ENCODE assay signal across 15 cellular contexts in genomic region chr5:166788050-166788449, GRCh38.
A peak's percentile ranks its signal among the peaks of the same experiment; 100 is the strongest.
DNase-seq lines count a peak whose midpoint lies in the region; TF ChIP-seq lines count a peak whose summit lies in the region.
"Had no signal": no experiment of that assay in that cellular context is flagged by ENCODE, and none has a peak within 500 bp of the region (broad histone marks: within the 10 kb centered on the region; RNA-seq: fewer than 3 reads in every experiment).

No MANE protein-coding gene starts in this region.

- H3K18ac ChIP-seq in mesendoderm (ENCODE audit: low read length) = no peak overlapping the region

- H3K27me3 ChIP-seq in mesendoderm (ENCODE audit: insufficient read depth, low read length, poor library complexity) (no peaks in the 10 kb centered on the region), osteoblast (ENCODE audit: insufficient read depth, low read length) (no peaks in the 10 kb centered on the region)
- H3K27me3 ChIP-seq: BLaER1 treated with 17β-estradiol and CSF1 and Interleukin-3, amounts not matched to agents 10 nM and 100 nM had no signal

- H3K4me3 ChIP-seq in LNCaP clone FGC (ENCODE audit: low read depth, low read length) = no peak overlapping the region
- H3K4me3 ChIP-seq in mesendoderm (ENCODE audit: low read length) = no peak overlapping the region
- H3K4me3 ChIP-seq in osteoblast (ENCODE audit: insufficient read depth, low read length) = no peak overlapping the region
- H3K4me3 ChIP-seq: BLaER1 treated with 17β-estradiol and CSF1 and Interleukin-3, amounts not matched to agents 10 nM and 100 nM; GM12878; GM23248 had no signal

- H3K4me2 ChIP-seq in mesendoderm (ENCODE audit: low read length) (no peak overlapping the region), osteoblast (ENCODE audit: insufficient read depth, low read length) (no peak overlapping the region)
- H3K4me2 ChIP-seq: BLaER1 treated with 17β-estradiol and CSF1 and Interleukin-3, amounts not matched to agents 10 nM and 100 nM had no signal

- no peaks in the 10 kb centered on the region for H3K36me3 ChIP-seq in mesendoderm (ENCODE audit: control insufficient read depth, insufficient read depth, low read length)
- no peaks in the 10 kb centered on the region for H3K36me3 ChIP-seq in osteoblast (ENCODE audit: insufficient read depth, low read length)
- H3K36me3 ChIP-seq: BLaER1 treated with 17β-estradiol and CSF1 and Interleukin-3, amounts not matched to agents 10 nM and 100 nM had no signal

- H3K79me2 ChIP-seq in mesendoderm (ENCODE audit: control insufficient read depth, insufficient read depth, low read length) (no peaks in the 10 kb centered on the region), osteoblast (ENCODE audit: insufficient read depth, low read length) (no peaks in the 10 kb centered on the region)

- no peaks in the 10 kb centered on the region for H3K4me1 ChIP-seq in mesendoderm (ENCODE audit: control insufficient read depth, low read depth, low read length)
- H3K4me1 ChIP-seq in osteoblast (ENCODE audit: insufficient read depth, low read length) = no peaks in the 10 kb centered on the region

- H4K20me1 ChIP-seq in osteoblast (ENCODE audit: insufficient read depth, low read length) = no peaks in the 10 kb centered on the region
- H4K20me1 ChIP-seq: BLaER1 treated with 17β-estradiol and CSF1 and Interleukin-3, amounts not matched to agents 10 nM and 100 nM had no signal

- in situ Hi-C loops in KBM-7 (cut with MboI; ENCODE audit: low pct_unique_long_range_greater_than_20kb, low sequenced_read_pairs) = no loop called here

- no peak overlapping the region for H3K4ac ChIP-seq in mesendoderm (ENCODE audit: low read depth, low read length)

- no CpG with 5 or more reads among the region's 1 CpG for WGBS in mesendoderm (ENCODE audit: extremely low coverage, insufficient coverage, low lambda C conversion rate)

- H4K5ac ChIP-seq in mesendoderm (ENCODE audit: low read length) = no peak overlapping the region

- H3K9ac ChIP-seq in mesendoderm (ENCODE audit: low read length) = no peak overlapping the region
- H3K9ac ChIP-seq: BLaER1 treated with 17β-estradiol and CSF1 and Interleukin-3, amounts not matched to agents 10 nM and 100 nM; GM23248 had no signal

- intact Hi-C loops in head of caudate nucleus (cut with DNase I) = no loop called here

- H2AFZ ChIP-seq in osteoblast (ENCODE audit: low read length) = no peak overlapping the region
- H2AFZ ChIP-seq: GM23248 had no signal

- H2BK15ac ChIP-seq in mesendoderm (replicated peaks; ENCODE audit: low read depth) = no peak overlapping the region

- no peak overlapping the region for H2BK120ac ChIP-seq in mesendoderm (ENCODE audit: low read depth, low read length)

- H3K56ac ChIP-seq in mesendoderm (ENCODE audit: low read length) = no peak overlapping the region

- no peak for TF ChIP-seq CTCF in 22Rv1 (IDR thresholded peaks at IDR 0.05)
- TF ChIP-seq CTCF in LNCaP clone FGC (IDR thresholded peaks at IDR 0.05; ENCODE audit: control insufficient read depth, extremely low read depth, insufficient read depth) = no peak
- TF ChIP-seq CTCF in osteoblast (IDR thresholded peaks at IDR 0.05; ENCODE audit: extremely low read depth, low read depth, low read length) = no peak

- H3K27ac ChIP-seq in 22Rv1 (peak overlapping the region; percentile 64), mesendoderm (ENCODE audit: low read depth, low read length) (peak overlapping the region; percentile 44), osteoblast (ENCODE audit: low read depth, low read length) (no peak overlapping the region)
- H3K27ac ChIP-seq: BLaER1 treated with 17β-estradiol and CSF1 and Interleukin-3, amounts not matched to agents 10 nM and 100 nM; GM23248 had no signal

- no peaks in the 10 kb centered on the region for H3K9me3 ChIP-seq in osteoblast (ENCODE audit: low read depth, low read length)

- no peak overlapping the region for H2AK5ac ChIP-seq in mesendoderm (ENCODE audit: low read length)

- H3K23ac ChIP-seq in mesendoderm (ENCODE audit: low read length) = no peak overlapping the region

- DNase-seq in LNCaP clone FGC (ENCODE audit: low read depth) (peak; percentile 61), mesendoderm (peak; percentile 78), osteoblast (ENCODE audit: insufficient read length, low spot score, missing footprints) (peak; percentile 42), KBM-7 (no peak), head of caudate nucleus (no peak), NCI-H1436 treated with DMSO at 0.1 percent for 48 hours (lab: John Stamatoyannopoulos, UW) (no peak)
- DNase-seq: ACHN; Calu3; CD4-positive, alpha-beta T cell; DMS 273 treated with DMSO at 0.1 percent for 48 hours; GM23248; H9 had no signal

- H3K79me1 ChIP-seq in mesendoderm (ENCODE audit: low read length) = no peaks in the 10 kb centered on the region

- H2BK5ac ChIP-seq in mesendoderm (ENCODE audit: low read length) = no peak overlapping the region

- H4K8ac ChIP-seq in mesendoderm (ENCODE audit: low read depth, low read length) = no peak overlapping the region

Comparison
In these comparisons a context has a peak if more than half of its experiments do, and no peak if none do; other contexts are left out.
1. DNase-seq: peak in LNCaP clone FGC (single experiment), mesendoderm (single experiment) and osteoblast (single experiment); none in KBM-7 (single experiment), head of caudate nucleus (0 of 42) and NCI-H1436 treated with DMSO at 0.1 percent for 48 hours (single experiment).